In genomic region chr9:72364679-72365524, GRCh38 we compare ENCODE assay signal across 8 cellular contexts. TPM values are rescaled to one million over a fixed set of nuclear protein-coding genes. Genes with fewer than 3 reads are reported as not detected.
DNase-seq lines count a peak whose midpoint lies in the region; ATAC-seq and TF ChIP-seq lines count a peak whose summit lies in the region.

A gene with protein sequence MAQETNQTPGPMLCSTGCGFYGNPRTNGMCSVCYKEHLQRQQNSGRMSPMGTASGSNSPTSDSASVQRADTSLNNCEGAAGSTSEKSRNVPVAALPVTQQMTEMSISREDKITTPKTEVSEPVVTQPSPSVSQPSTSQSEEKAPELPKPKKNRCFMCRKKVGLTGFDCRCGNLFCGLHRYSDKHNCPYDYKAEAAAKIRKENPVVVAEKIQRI (minus strand): TSS chr9:72365208. CDS start chr9:72360778, 4,430 bp downstream.

- H2BK120ac ChIP-seq in mesendoderm (ENCODE audit: low read depth, low read length): peak within 1 kb of the TSS; percentile 61

- H3K9me3 Mint-ChIP-seq in activated CD8-positive, alpha-beta memory T cell treated with anti-CD3 and anti-CD28 coated beads, Interleukin-2, amount 10 ng/mL, durations not matched to agents 7 days and 5 days (ENCODE audit: low read depth): no peaks in the 10 kb centered on the region

- H2BK15ac ChIP-seq in mesendoderm (replicated peaks; ENCODE audit: low read depth): peak within 1 kb of the TSS; percentile 45

- H3K18ac ChIP-seq in mesendoderm (ENCODE audit: low read length): peak within 1 kb of the TSS; percentile 99

- H4K5ac ChIP-seq in mesendoderm (ENCODE audit: low read length): peak within 1 kb of the TSS; percentile 60

- H3K36me3 Mint-ChIP-seq in activated CD8-positive, alpha-beta memory T cell treated with anti-CD3 and anti-CD28 coated beads, Interleukin-2, amount 10 ng/mL, durations not matched to agents 7 days and 5 days: peaks cover 23% of the 10 kb centered on the region

- H3K27me3 ChIP-seq in endocrine pancreas (ENCODE audit: control insufficient read depth, insufficient read depth, low read length) (no peaks in the 10 kb centered on the region), mesendoderm (ENCODE audit: insufficient read depth, low read length, poor library complexity) (no peaks in the 10 kb centered on the region)

- H3K36me3 ChIP-seq in endocrine pancreas (ENCODE audit: control insufficient read depth, insufficient read depth, low read length): no peaks in the 10 kb centered on the region
- no peaks in the 10 kb centered on the region for H3K36me3 ChIP-seq in mesendoderm (ENCODE audit: control insufficient read depth, insufficient read depth, low read length)

- CTCF ChIA-PET in activated CD8-positive, alpha-beta memory T cell treated with anti-CD3 and anti-CD28 coated beads, Interleukin-2, amount 10 ng/mL, durations not matched to agents 7 days and 5 days (lab: Charles Lee): interaction anchor here (1.3 kb wide), 1 partner anchor 79 kb away, joined by 8 read pairs; no protein-coding TSS in a partner anchor

- H3K56ac ChIP-seq in mesendoderm (ENCODE audit: low read length): peak within 1 kb of the TSS; percentile 97

- peaks cover 47% of the 10 kb centered on the region for H3K79me2 ChIP-seq in mesendoderm (ENCODE audit: control insufficient read depth, insufficient read depth, low read length)

- DNase-seq in COLO829 (ENCODE audit: low spot score) (peak; percentile 99), GM20000 (ENCODE audit: low spot score) (peak; percentile 98), HT-29 (ENCODE audit: low spot score) (peak; percentile 98), NOMO-1 treated with dmso at 0.1 percent for 144 hours (lab: John Stamatoyannopoulos, UW; ENCODE audit: unreplicated experiment) (peak; percentile 76), mesendoderm (peak; percentile 98)
- peak; percentile 95 for DNase-seq in activated CD8-positive, alpha-beta memory T cell treated with anti-CD3 and anti-CD28 coated beads, Interleukin-2, amount 10 ng/mL, durations not matched to agents 7 days and 5 days
- peak; percentile 81 for DNase-seq in stimulated activated CD8-positive, alpha-beta memory T cell treated with anti-CD3 and anti-CD28 coated beads, Interleukin-15, amount 100 ng/mL, for 1 hour (ENCODE audit: low read depth)

- H3K9ac ChIP-seq in endocrine pancreas (ENCODE audit: control insufficient read depth, insufficient read depth, low read length) (peak within 1 kb of the TSS; percentile 98), mesendoderm (ENCODE audit: low read length) (peak within 1 kb of the TSS; percentile 96)

- ATAC-seq in activated CD8-positive, alpha-beta memory T cell treated with anti-CD3 and anti-CD28 coated beads, Interleukin-2, amount 10 ng/mL, durations not matched to agents 7 days and 5 days: peak; percentile 82

- TF ChIP-seq CTCF in GM20000 (IDR thresholded peaks at IDR 0.05; ENCODE audit: extremely low read depth, missing control alignments): no peak

- H3K23ac ChIP-seq in mesendoderm (ENCODE audit: low read length): peak within 1 kb of the TSS; percentile 15

- H4K8ac ChIP-seq in mesendoderm (ENCODE audit: low read depth, low read length): peak within 1 kb of the TSS; percentile 70

- H3K27me3 Mint-ChIP-seq in activated CD8-positive, alpha-beta memory T cell treated with anti-CD3 and anti-CD28 coated beads, Interleukin-2, amount 10 ng/mL, durations not matched to agents 7 days and 5 days: no peaks in the 10 kb centered on the region

- H3K79me1 ChIP-seq in mesendoderm (ENCODE audit: low read length): no peaks in the 10 kb centered on the region

- WGBS in mesendoderm (ENCODE audit: extremely low coverage, insufficient coverage, low lambda C conversion rate): no CpG with 5 or more reads among the region's 110 CpGs

- peaks cover 39% of the 10 kb centered on the region for H3K4me1 Mint-ChIP-seq in activated CD8-positive, alpha-beta memory T cell treated with anti-CD3 and anti-CD28 coated beads, Interleukin-2, amount 10 ng/mL, durations not matched to agents 7 days and 5 days

- H3K4me2 ChIP-seq in mesendoderm (ENCODE audit: low read length): peak within 1 kb of the TSS; percentile 98

- peaks cover 20% of the 10 kb centered on the region for H3K4me1 ChIP-seq in endocrine pancreas (ENCODE audit: control insufficient read depth, insufficient read depth, low read length)
- no peaks in the 10 kb centered on the region for H3K4me1 ChIP-seq in mesendoderm (ENCODE audit: control insufficient read depth, low read depth, low read length)

- no peaks in the 10 kb centered on the region for H3K9me3 ChIP-seq in endocrine pancreas (ENCODE audit: control insufficient read depth, low read length)

- H2BK5ac ChIP-seq in mesendoderm (ENCODE audit: low read length): peak within 1 kb of the TSS; percentile 85

- peak within 1 kb of the TSS; percentile 98 for H3K27ac Mint-ChIP-seq in activated CD8-positive, alpha-beta memory T cell treated with anti-CD3 and anti-CD28 coated beads, Interleukin-2, amount 10 ng/mL, durations not matched to agents 7 days and 5 days

- peak within 1 kb of the TSS; percentile 88 for H3K4me3 Mint-ChIP-seq in activated CD8-positive, alpha-beta memory T cell treated with anti-CD3 and anti-CD28 coated beads, Interleukin-2, amount 10 ng/mL, durations not matched to agents 7 days and 5 days

- peak within 1 kb of the TSS; percentile 98 for H3K27ac ChIP-seq in mesendoderm (ENCODE audit: low read depth, low read length)

- H2AK5ac ChIP-seq in mesendoderm (ENCODE audit: low read length): no peak within 1 kb of the TSS

- H3K4ac ChIP-seq in mesendoderm (ENCODE audit: low read depth, low read length): peak within 1 kb of the TSS; percentile 98

- H3K4me3 ChIP-seq in endocrine pancreas (ENCODE audit: control insufficient read depth, insufficient read depth, low read length): peak within 1 kb of the TSS; percentile 100
- H3K4me3 ChIP-seq in mesendoderm (ENCODE audit: low read length): peak within 1 kb of the TSS; percentile 97

RNA-seq across cellular contexts. Expression of the gene that starts here (rescaled TPM):
- 204 and 236 TPM in 2 replicates for total RNA-seq in HT-29 (2014; rRNA removed; shearing (Covaris generic))
- 100 to 1,000 TPM in 1 of 2 experiments, 10 to 100 TPM in 1; 71.7 to 112 TPM for total RNA-seq in activated CD8-positive, alpha-beta memory T cell treated with anti-CD3 and anti-CD28 coated beads, Interleukin-2, amount 10 ng/mL, durations not matched to agents 7 days and 5 days
- 133 TPM for polyA plus RNA-seq in mesendoderm (2013, experiment 1 of 2)
- polyA plus RNA-seq in mesendoderm (2013, experiment 2 of 2): 134 TPM

Comparison
In these comparisons a context has a peak if more than half of its experiments do, and no peak if none do; other contexts are left out.
1. Peak in every context shown above with its lines: DNase-seq, ATAC-seq, H3K4me3 ChIP-seq and H3K27ac ChIP-seq.